ENCODE assay signal across 8 cellular contexts in genomic region chr11:96341237-96342130, GRCh38. TPM values are rescaled to one million over a fixed set of nuclear protein-coding genes. Genes with fewer than 3 reads are reported as not detected.
DNase-seq lines count a peak whose midpoint lies in the region; ATAC-seq and TF ChIP-seq lines count a peak whose summit lies in the region.

No MANE protein-coding gene starts in this region.

- H3K27ac Mint-ChIP-seq in activated T-cell treated with anti-CD3 and anti-CD28 coated beads, Interleukin-2, amount 50 U/mL, for 24 hours: peak overlapping the region; percentile 98
- H3K27ac Mint-ChIP-seq in natural killer cell: peak overlapping the region; percentile 81 to 92

- H3K36me3 ChIP-seq in esophagus squamous epithelium: no peaks in the 10 kb centered on the region

- peak overlapping the region; percentile 95 for H3K4me3 Mint-ChIP-seq in activated T-cell treated with anti-CD3 and anti-CD28 coated beads, Interleukin-2, amount 50 U/mL, for 24 hours
- H3K4me3 Mint-ChIP-seq in natural killer cell: peak overlapping the region; percentile 99

- ATAC-seq in GM21825 (IDR thresholded peaks at IDR 0.05; ENCODE audit: unreplicated experiment): peak; percentile 28
- peak; percentile 49 to 73 (median 50) for ATAC-seq in natural killer cell
- ATAC-seq in HG03039 (IDR thresholded peaks at IDR 0.05; ENCODE audit: unreplicated experiment): no peak

- peak overlapping the region; percentile 44 to 91 (median 80) for H3K4me3 ChIP-seq in esophagus squamous epithelium

- H3K9me3 Mint-ChIP-seq in activated T-cell treated with anti-CD3 and anti-CD28 coated beads, Interleukin-2, amount 50 U/mL, for 24 hours: no peaks in the 10 kb centered on the region
- H3K9me3 Mint-ChIP-seq in natural killer cell: no peaks in the 10 kb centered on the region

- H3K4me1 Mint-ChIP-seq in activated T-cell treated with anti-CD3 and anti-CD28 coated beads, Interleukin-2, amount 50 U/mL, for 24 hours (ENCODE audit: low read depth): peaks cover 57% of the 10 kb centered on the region
- H3K4me1 Mint-ChIP-seq in natural killer cell: peaks cover 64 to 70% of the 10 kb centered on the region in 2 donors

- no peaks in the 10 kb centered on the region for H3K9me3 ChIP-seq in esophagus squamous epithelium

- peaks cover 60% of the 10 kb centered on the region for H3K36me3 Mint-ChIP-seq in activated T-cell treated with anti-CD3 and anti-CD28 coated beads, Interleukin-2, amount 50 U/mL, for 24 hours (ENCODE audit: low read depth)
- H3K36me3 Mint-ChIP-seq in natural killer cell: no peaks in the 10 kb centered on the region

- no peaks in the 10 kb centered on the region for H3K27me3 Mint-ChIP-seq in activated T-cell treated with anti-CD3 and anti-CD28 coated beads, Interleukin-2, amount 50 U/mL, for 24 hours
- peaks cover 0 to 3% of the 10 kb centered on the region in 2 donors for H3K27me3 Mint-ChIP-seq in natural killer cell (ENCODE audit: low read depth in 2 of 2)

- DNase-seq in DMS79 treated with DMSO at 0.1 percent for 48 hours (lab: John Stamatoyannopoulos, UW) (peak; percentile 65), NCI-H526 (lab: John Stamatoyannopoulos, UW) (peak; percentile 20 to 72), esophagus squamous epithelium (lab: John Stamatoyannopoulos, UW) (no peak), natural killer cell (peak; percentile 60), substantia nigra (lab: John Stamatoyannopoulos, UW) (peak in 44 of 49 donors; percentile 9 to 75 (median 41))
- peak; percentile 80 for DNase-seq in activated T-cell treated with anti-CD3 and anti-CD28 coated beads, Interleukin-2, amount 50 U/mL, for 24 hours

- H3K27me3 ChIP-seq in esophagus squamous epithelium: no peaks in the 10 kb centered on the region

- WGBS in esophagus squamous epithelium, 2 donors: 16 to 24% methylated on average over 14 to 17 of the region's 26 CpGs

- peak overlapping the region; percentile 72 to 93 (median 85) for H3K27ac ChIP-seq in esophagus squamous epithelium
- H3K27ac ChIP-seq in substantia nigra (ENCODE audit: low read depth, low read length, poor library complexity, severe bottlenecking): peak overlapping the region; percentile 89

- peaks cover 37 to 63% (median 40%) of the 10 kb centered on the region in 3 donors for H3K4me1 ChIP-seq in esophagus squamous epithelium

- intact Hi-C loops in esophagus squamous epithelium (cut with DNase I) (no loop called here), natural killer cell (cut with micrococcal nuclease) (loop anchor here (2.0 to 5.0 kb wide), 3 partner anchors 74 to 505 kb away; no protein-coding TSS in a partner anchor)

- TF ChIP-seq CTCF in esophagus squamous epithelium (IDR thresholded peaks at IDR 0.05) (peak in 5 of 6 experiments; percentile 27 to 51 (median 33)), natural killer cell (IDR thresholded peaks at IDR 0.05) (peak; percentile 20)

- peak in 1 of 4 donors; percentile 31 for TF ChIP-seq POLR2A in esophagus squamous epithelium (IDR thresholded peaks at IDR 0.05)

RNA-seq across cellular contexts. Expression of gene MAML2, which starts 1.5 kb away (rescaled TPM):
- total RNA-seq in esophagus squamous epithelium (10 to 100 TPM in 1 of 4 donors, 1 to 10 TPM in 3; 4.7 to 21.7 (median 7.3) TPM), natural killer cell (10 to 100 TPM; 14.2 to 20.5 (median 16.1) TPM)

RNA-seq across cellular contexts. Expression of gene CCDC82, which starts 48.2 kb away (rescaled TPM):
- total RNA-seq in esophagus squamous epithelium: 10 to 100 TPM in 2 of 4 donors, 1 to 10 TPM in 2; 8.8 to 18.7 (median 10.0) TPM
- 10 to 100 TPM; 36.2 to 42.1 (median 38.0) TPM for total RNA-seq in natural killer cell

RNA-seq across cellular contexts. Expression of gene JRKL, which starts 48.3 kb away (rescaled TPM):
- total RNA-seq in esophagus squamous epithelium (1 to 10 TPM; 4.3 to 6.1 (median 4.6) TPM), natural killer cell (1 to 10 TPM; 4.5 to 6.1 (median 5.5) TPM)
